In genomic region chr9:93658184-93658925, GRCh38 we compare ENCODE assay signal across 1 cellular context.
TF ChIP-seq lines count a peak whose summit lies in the region.

No MANE protein-coding gene starts in this region.

TF ChIP-seq in H1, 55 proteins besides CTCF, POLR2A, EP300 and RAD21 (continued from another document):
- TF ChIP-seq MAX (IDR thresholded peaks at IDR 0.05) (no peak), CREB1 (IDR thresholded peaks at IDR 0.05) (no peak)
